ENCODE assay signal across 8 cellular contexts in the genomic region with DNA sequence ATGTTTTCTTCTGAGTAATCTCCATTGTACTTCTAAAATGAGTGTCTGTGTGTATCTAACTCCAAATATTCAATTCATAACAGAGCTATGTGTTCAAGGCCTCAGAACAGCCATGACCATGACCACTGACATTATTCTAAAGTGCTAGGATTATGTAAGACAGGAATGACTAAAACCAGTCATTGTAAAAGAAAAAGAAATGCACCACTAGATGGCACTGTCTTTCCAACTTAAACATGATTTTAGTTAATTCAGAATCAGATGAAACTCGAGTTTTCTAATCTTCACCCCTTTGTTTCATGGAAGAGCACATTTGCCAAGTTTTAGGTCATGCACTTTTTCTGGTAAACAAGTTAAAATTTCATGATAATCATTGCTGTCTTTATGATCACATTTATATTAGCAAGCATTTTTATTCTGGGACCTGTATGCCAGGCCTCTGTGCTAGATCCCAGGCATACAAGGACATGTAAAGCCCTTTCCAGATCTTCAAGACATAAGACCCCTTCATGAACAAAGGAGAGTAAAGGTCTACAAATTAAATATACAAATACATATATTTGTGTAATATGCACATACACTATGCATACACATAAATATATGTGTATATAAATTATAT. TPM values are rescaled to one million over a fixed set of nuclear protein-coding genes. Genes with fewer than 3 reads are reported as not detected.
DNase-seq lines count a peak whose midpoint lies in the region; ATAC-seq and TF ChIP-seq lines count a peak whose summit lies in the region.

No MANE protein-coding gene starts in this region.

- 0 to 1% methylated on average over 1 of the region's 1 CpG for WGBS in sigmoid colon, 2 donors

- H3K27me3 ChIP-seq in adipocyte (replicated peaks; ENCODE audit: control insufficient read depth, insufficient read depth, low read length) = no peaks in the 10 kb centered on the region
- H3K27me3 ChIP-seq in sigmoid colon = no peaks in the 10 kb centered on the region

- peak; percentile 64 for ATAC-seq in left ventricle myocardium superior

- DNase-seq in DMS153 (lab: John Stamatoyannopoulos, UW) (peak; percentile 25), GM20000 (ENCODE audit: low spot score) (peak; percentile 21), NCI-H128 (lab: John Stamatoyannopoulos, UW; ENCODE audit: unreplicated experiment) (peak; percentile 17), adipocyte (ENCODE audit: low read depth) (peak; percentile 98), left ventricle myocardium superior (no peak), sigmoid colon (no peak), mesenteric fat pad (ENCODE audit: low spot score) (no peak)
- no peak for DNase-seq in T-helper 2 cell treated with Interferon-gamma antibody and Interleukin-4, amounts not matched to agents 5 μg/mL and 100 μg/mL, for 36 hours (ENCODE audit: low spot score)

- intact Hi-C loops in left ventricle myocardium superior (cut with micrococcal nuclease) (loop anchor here (5.0 kb wide), 1 partner anchor 414 kb away; no protein-coding TSS in a partner anchor), sigmoid colon (cut with DNase I) (loop anchor here (1.0 to 5.0 kb wide), 2 partner anchors 414 to 589 kb away; no protein-coding TSS in a partner anchor)

- no peak overlapping the region for H3K9ac ChIP-seq in adipocyte (ENCODE audit: low read length)

- H3K27me3 Mint-ChIP-seq in T-helper 2 cell treated with Interferon-gamma antibody and Interleukin-4, amounts not matched to agents 5 μg/mL and 100 μg/mL, for 36 hours (ENCODE audit: low read depth) = peaks cover 20% of the 10 kb centered on the region

- H3K27ac ChIP-seq in sigmoid colon = no peak overlapping the region

- peaks cover 1% of the 10 kb centered on the region for H3K4me1 Mint-ChIP-seq in T-helper 2 cell treated with Interferon-gamma antibody and Interleukin-4, amounts not matched to agents 5 μg/mL and 100 μg/mL, for 36 hours (ENCODE audit: low read depth)

- TF ChIP-seq POLR2A in sigmoid colon (IDR thresholded peaks at IDR 0.05) = no peak

- H3K9me3 Mint-ChIP-seq in T-helper 2 cell treated with Interferon-gamma antibody and Interleukin-4, amounts not matched to agents 5 μg/mL and 100 μg/mL, for 36 hours = no peaks in the 10 kb centered on the region

- TF ChIP-seq EP300 in sigmoid colon (IDR thresholded peaks at IDR 0.05) = no peak

- TF ChIP-seq CTCF in GM20000 (IDR thresholded peaks at IDR 0.05; ENCODE audit: extremely low read depth, missing control alignments) = no peak
- TF ChIP-seq CTCF in sigmoid colon (IDR thresholded peaks at IDR 0.05) = peak in 3 of 4 experiments; percentile 28 to 61 (median 31)

- no peaks in the 10 kb centered on the region for H3K36me3 ChIP-seq in adipocyte (ENCODE audit: control insufficient read depth, insufficient read depth, low read length, severe bottlenecking)
- H3K36me3 ChIP-seq in sigmoid colon = no peaks in the 10 kb centered on the region

- H3K9me3 ChIP-seq in adipocyte (ENCODE audit: control insufficient read depth, low read length) (no peaks in the 10 kb centered on the region), sigmoid colon (no peaks in the 10 kb centered on the region)

- H3K4me3 ChIP-seq in adipocyte (ENCODE audit: low read length) (no peak overlapping the region), sigmoid colon (no peak overlapping the region)

- H3K27ac Mint-ChIP-seq in T-helper 2 cell treated with Interferon-gamma antibody and Interleukin-4, amounts not matched to agents 5 μg/mL and 100 μg/mL, for 36 hours = no peak overlapping the region

- no peaks in the 10 kb centered on the region for H3K36me3 Mint-ChIP-seq in T-helper 2 cell treated with Interferon-gamma antibody and Interleukin-4, amounts not matched to agents 5 μg/mL and 100 μg/mL, for 36 hours (ENCODE audit: low read depth)

- H3K4me1 ChIP-seq in adipocyte (ENCODE audit: control insufficient read depth, insufficient read depth, low read length) (peaks cover 11% of the 10 kb centered on the region), sigmoid colon (no peaks in the 10 kb centered on the region)

- no peak overlapping the region for H3K4me3 Mint-ChIP-seq in T-helper 2 cell treated with Interferon-gamma antibody and Interleukin-4, amounts not matched to agents 5 μg/mL and 100 μg/mL, for 36 hours

RNA-seq across cellular contexts. Expression of a gene that starts 26.1 kb away (rescaled TPM):
- total RNA-seq in left ventricle myocardium superior = 58.8 TPM
- 10 to 100 TPM; 50.3 to 94.7 (median 74.6) TPM for total RNA-seq in sigmoid colon
- 10 to 100 TPM; 46.2 to 75.8 (median 48.5) TPM for polyA plus RNA-seq in sigmoid colon
- total RNA-seq in mesenteric fat pad = 125 TPM

Comparison
In these comparisons a context has a peak if more than half of its experiments do, and no peak if none do; other contexts are left out.
1. DNase-seq: peak in DMS153 (single experiment), GM20000 (single experiment), NCI-H128 (single experiment) and adipocyte (single experiment); none in left ventricle myocardium superior (single experiment), sigmoid colon (single experiment), T-helper 2 cell treated with Interferon-gamma antibody and Interleukin-4, amounts not matched to agents 5 μg/mL and 100 μg/mL, for 36 hours (single experiment) and mesenteric fat pad (single experiment).